Comparison of ENCODE assay signal across 1 cellular context in the genomic region with DNA sequence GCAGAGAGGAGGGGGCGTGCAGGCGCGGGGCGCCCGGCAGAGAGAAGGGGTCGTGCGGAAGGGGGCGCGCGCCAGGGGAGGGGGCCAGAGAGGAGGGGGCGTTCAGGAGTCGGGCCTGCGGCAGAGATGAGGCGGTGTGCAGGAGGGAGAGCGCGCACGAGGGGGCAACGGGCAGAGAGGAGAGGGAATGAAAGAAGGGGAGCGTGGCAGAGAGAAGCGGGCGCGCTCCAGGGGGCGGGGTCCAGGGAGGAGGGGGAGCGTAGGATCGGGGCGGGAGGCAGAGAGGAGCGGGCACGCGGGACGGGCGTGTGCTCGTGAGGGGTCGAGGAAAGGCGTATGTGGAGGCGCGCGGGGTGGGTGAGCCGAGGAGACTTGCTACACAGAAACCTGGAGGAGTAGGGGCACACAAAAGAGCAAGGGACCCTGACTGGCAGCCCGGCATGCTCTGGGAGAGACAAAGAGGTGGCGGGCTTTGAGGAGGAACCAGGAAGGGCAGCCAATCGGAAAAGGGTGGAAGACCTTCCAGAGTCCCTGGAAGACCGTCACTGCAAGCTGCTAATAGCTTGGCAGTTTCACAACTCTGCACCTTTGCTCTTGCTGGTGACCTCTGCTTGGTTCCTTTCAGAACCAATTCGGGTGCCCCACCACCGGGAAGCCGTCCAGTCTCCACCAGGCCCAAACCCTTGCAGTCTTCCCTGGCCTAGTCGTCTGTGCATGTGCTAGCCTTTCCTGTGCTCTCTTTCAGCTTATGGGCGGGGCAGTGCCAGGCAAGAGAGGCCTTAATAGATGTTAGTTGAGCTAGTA.
A peak's percentile ranks its signal among the peaks of the same experiment; 100 is the strongest.
TF ChIP-seq lines count a peak whose summit lies in the region.

No MANE protein-coding gene starts in this region.

TF ChIP-seq in HepG2, 621 proteins besides CTCF, POLR2A, EP300 and RAD21:
- 0 out of 2 replicates have a peak, but pooled peaks have one; percentile 24 for TF ChIP-seq ZFY (CRISPR knock-in tag; IDR thresholded peaks at IDR 0.05)
- TF ChIP-seq, protein P1, sequence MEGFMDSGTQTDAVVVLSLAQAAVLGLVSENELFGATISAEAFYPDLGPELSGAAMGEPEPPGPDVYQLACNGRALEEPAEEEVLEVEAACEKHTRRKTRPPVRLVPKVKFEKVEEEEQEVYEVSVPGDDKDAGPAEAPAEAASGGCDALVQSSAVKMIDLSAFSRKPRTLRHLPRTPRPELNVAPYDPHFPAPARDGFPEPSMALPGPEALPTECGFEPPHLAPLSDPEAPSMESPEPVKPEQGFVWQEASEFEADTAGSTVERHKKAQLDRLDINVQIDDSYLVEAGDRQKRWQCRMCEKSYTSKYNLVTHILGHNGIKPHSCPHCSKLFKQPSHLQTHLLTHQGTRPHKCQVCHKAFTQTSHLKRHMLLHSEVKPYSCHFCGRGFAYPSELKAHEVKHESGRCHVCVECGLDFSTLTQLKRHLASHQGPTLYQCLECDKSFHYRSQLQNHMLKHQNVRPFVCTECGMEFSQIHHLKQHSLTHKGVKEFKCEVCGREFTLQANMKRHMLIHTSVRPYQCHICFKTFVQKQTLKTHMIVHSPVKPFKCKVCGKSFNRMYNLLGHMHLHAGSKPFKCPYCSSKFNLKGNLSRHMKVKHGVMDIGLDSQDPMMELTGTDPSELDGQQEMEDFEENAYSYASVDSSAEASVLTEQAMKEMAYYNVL (CRISPR knock-in tag; IDR thresholded peaks at IDR 0.05; ENCODE audit: borderline replicate concordance): no peak
- TF ChIP-seq MYC (CRISPR knock-in tag; IDR thresholded peaks at IDR 0.05; ENCODE audit: borderline replicate concordance): 0 out of 2 replicates have a peak, but pooled peaks have one; percentile 17
- TF ChIP-seq HNF4G (IDR thresholded peaks at IDR 0.05; ENCODE audit: borderline replicate concordance, low read depth, low read length): 0 out of 2 replicates have a peak, but pooled peaks have one; percentile 30
- no peak for TF ChIP-seq HNF4G (CRISPR knock-in tag; IDR thresholded peaks at IDR 0.05; ENCODE audit: borderline replicate concordance, low read depth)
- no peak for TF ChIP-seq GPN1 (CRISPR knock-in tag; IDR thresholded peaks at IDR 0.05; ENCODE audit: borderline replicate concordance)
- TF ChIP-seq ZNF30 (CRISPR knock-in tag; IDR thresholded peaks at IDR 0.05): no peak
- TF ChIP-seq CEBPB (IDR thresholded peaks at IDR 0.05; ENCODE audit: borderline replicate concordance, low read depth, low read length): peak; percentile 8; the same call in 1 of the 2 replicates
- TF ChIP-seq, protein P2, sequence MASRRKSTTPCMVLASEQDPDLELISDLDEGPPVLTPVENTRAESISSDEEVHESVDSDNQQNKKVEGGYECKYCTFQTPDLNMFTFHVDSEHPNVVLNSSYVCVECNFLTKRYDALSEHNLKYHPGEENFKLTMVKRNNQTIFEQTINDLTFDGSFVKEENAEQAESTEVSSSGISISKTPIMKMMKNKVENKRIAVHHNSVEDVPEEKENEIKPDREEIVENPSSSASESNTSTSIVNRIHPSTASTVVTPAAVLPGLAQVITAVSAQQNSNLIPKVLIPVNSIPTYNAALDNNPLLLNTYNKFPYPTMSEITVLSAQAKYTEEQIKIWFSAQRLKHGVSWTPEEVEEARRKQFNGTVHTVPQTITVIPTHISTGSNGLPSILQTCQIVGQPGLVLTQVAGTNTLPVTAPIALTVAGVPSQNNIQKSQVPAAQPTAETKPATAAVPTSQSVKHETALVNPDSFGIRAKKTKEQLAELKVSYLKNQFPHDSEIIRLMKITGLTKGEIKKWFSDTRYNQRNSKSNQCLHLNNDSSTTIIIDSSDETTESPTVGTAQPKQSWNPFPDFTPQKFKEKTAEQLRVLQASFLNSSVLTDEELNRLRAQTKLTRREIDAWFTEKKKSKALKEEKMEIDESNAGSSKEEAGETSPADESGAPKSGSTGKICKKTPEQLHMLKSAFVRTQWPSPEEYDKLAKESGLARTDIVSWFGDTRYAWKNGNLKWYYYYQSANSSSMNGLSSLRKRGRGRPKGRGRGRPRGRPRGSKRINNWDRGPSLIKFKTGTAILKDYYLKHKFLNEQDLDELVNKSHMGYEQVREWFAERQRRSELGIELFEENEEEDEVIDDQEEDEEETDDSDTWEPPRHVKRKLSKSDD (CRISPR knock-in tag; IDR thresholded peaks at IDR 0.05; ENCODE audit: low read depth): no peak
- no peak for TF ChIP-seq JUN (CRISPR knock-in tag; IDR thresholded peaks at IDR 0.05)
- no peak for TF ChIP-seq KAT7 (CRISPR knock-in tag; IDR thresholded peaks at IDR 0.05; ENCODE audit: borderline replicate concordance)
- no peak for TF ChIP-seq SNAPC2 (CRISPR knock-in tag; IDR thresholded peaks at IDR 0.05)
